In the genomic region with DNA sequence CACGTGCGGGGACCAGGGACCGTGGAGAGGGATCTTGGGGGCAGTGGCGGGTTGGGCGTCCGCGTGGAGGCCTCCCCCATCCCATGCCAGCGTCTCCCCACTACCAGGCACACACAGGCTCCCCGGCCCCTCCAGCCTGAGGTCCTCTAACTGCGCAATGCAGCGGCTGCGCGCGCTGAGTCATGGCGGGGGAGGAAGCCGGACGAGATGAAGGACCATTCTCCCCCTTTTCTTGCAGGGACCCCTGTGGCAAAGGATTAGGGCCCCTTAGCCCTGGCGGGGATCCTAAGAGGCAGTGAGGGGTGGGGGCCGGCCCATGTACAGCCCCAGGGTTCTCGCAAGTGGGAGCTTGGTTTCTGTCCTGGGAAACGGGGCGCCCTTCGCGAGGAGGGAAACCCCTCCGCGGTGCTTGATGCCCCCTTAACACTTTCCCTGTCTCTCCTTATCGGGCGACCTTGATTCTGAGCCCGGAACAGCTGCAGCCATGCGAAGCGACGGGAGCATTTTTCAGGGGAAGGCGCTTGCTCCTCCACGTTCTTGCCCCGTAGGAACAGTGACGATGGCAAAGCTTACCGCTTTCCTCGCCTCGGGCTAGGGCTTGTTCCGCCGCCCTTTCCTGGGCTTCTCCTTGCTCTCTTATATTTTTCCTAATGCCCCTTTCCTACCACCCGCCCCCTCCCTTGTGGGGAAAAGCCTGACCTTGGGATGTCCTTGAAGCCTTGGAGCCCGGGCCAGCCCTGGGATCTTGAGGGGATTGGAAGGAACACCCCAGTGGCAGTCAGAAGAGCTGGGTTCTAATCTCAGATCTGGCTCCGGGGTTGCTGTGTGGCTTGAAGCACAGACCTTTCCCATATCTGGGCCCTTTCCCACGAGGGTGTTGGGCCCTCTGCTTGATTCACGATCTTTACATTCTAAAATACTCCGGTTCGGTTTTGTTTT, we compare ENCODE assay signal across 8 cellular contexts. TPM values are rescaled to one million over a fixed set of nuclear protein-coding genes. Genes with fewer than 3 reads are reported as not detected.
DNase-seq lines count a peak whose midpoint lies in the region; ATAC-seq and TF ChIP-seq lines count a peak whose summit lies in the region.

No MANE protein-coding gene starts in this region.

- no peak for TF ChIP-seq CTCF in Caco-2 (IDR thresholded peaks at IDR 0.05; ENCODE audit: insufficient read depth in 1 of 2, low read depth in 1 of 2, low read length in 1 of 2, severe bottlenecking in 1 of 2, unreplicated experiment in 1 of 2)
- TF ChIP-seq CTCF in gastroesophageal sphincter (IDR thresholded peaks at IDR 0.05): no peak

- peaks cover 15% of the 10 kb centered on the region for H3K36me3 ChIP-seq in Caco-2 (ENCODE audit: control insufficient read depth, insufficient read depth, low read length)
- peaks cover 45% of the 10 kb centered on the region for H3K36me3 ChIP-seq in HUES64 (ENCODE audit: insufficient read depth, low read length)
- H3K36me3 ChIP-seq in gastroesophageal sphincter: peaks cover 0 to 46% of the 10 kb centered on the region in 2 donors
- peaks cover 40 to 42% of the 10 kb centered on the region in 2 experiments for H3K36me3 ChIP-seq in trophoblast cell (ENCODE audit: control insufficient read depth in 1 of 2, insufficient read depth in 2 of 2, low read length in 2 of 2)

- TF ChIP-seq POLR2A in gastroesophageal sphincter (IDR thresholded peaks at IDR 0.05): no peak

- CTCF ChIA-PET in Caco-2 (lab: Charles Lee): interaction anchor here (0.6 to 1.1 kb wide), 4 partner anchors 12 to 259 kb away, joined by 3 to 9 read pairs (median 6); a partner anchor contains a TSS

- H2AK5ac ChIP-seq in trophoblast cell (ENCODE audit: low read length): peak overlapping the region; percentile 65

- peak overlapping the region; percentile 100 for H3K4ac ChIP-seq in trophoblast cell (ENCODE audit: low read depth, low read length)

- peak overlapping the region; percentile 98 for H3K27ac ChIP-seq in HUES64 (ENCODE audit: low read depth, low read length)
- H3K27ac ChIP-seq in gastroesophageal sphincter: peak overlapping the region; percentile 97 to 99 (median 97)
- H3K27ac ChIP-seq in trophoblast cell (ENCODE audit: low read depth, low read length): peak overlapping the region; percentile 89

- H3K27me3 ChIP-seq in Caco-2 (replicated peaks; ENCODE audit: control insufficient read depth, insufficient read depth, low read length) (no peaks in the 10 kb centered on the region), HUES64 (ENCODE audit: insufficient read depth, low read length) (no peaks in the 10 kb centered on the region), gastroesophageal sphincter (no peaks in the 10 kb centered on the region), trophoblast cell (ENCODE audit: insufficient read depth, low read length) (no peaks in the 10 kb centered on the region)

- peak overlapping the region; percentile 60 for H2BK120ac ChIP-seq in trophoblast cell (ENCODE audit: insufficient read depth, low read length, poor library complexity)

- H3K9ac ChIP-seq in HUES64 (ENCODE audit: low read depth, low read length) (peak overlapping the region; percentile 97), trophoblast cell (ENCODE audit: low read length) (peak overlapping the region; percentile 97)

- H2AFZ ChIP-seq in trophoblast cell (ENCODE audit: insufficient read depth, low read length, poor library complexity): peak overlapping the region; percentile 38

- DNase-seq in Caco-2 (no peak), trophoblast cell (peak; percentile 40 to 67), kidney tubule cell (ENCODE audit: low spot score) (no peak), NCI-H345 treated with DMSO at 0.1 percent for 48 hours (lab: John Stamatoyannopoulos, UW; ENCODE audit: unreplicated experiment) (no peak)
- DNase-seq in activated T-cell treated with anti-CD3 and anti-CD28 coated beads, Interleukin-2, amount 50 U/mL, for 4 hours: peak; percentile 30

- peak overlapping the region; percentile 50 for H4K12ac ChIP-seq in trophoblast cell (ENCODE audit: low read depth, low read length)

- H3K9me3 ChIP-seq in Caco-2: no peaks in the 10 kb centered on the region
- H3K9me3 ChIP-seq in HUES64 (ENCODE audit: insufficient read depth, low read depth, low read length): no peaks in the 10 kb centered on the region
- no peaks in the 10 kb centered on the region for H3K9me3 ChIP-seq in gastroesophageal sphincter
- no peaks in the 10 kb centered on the region for H3K9me3 ChIP-seq in trophoblast cell (ENCODE audit: insufficient read depth, low read depth, low read length)

- POLR2A ChIA-PET in Caco-2 (lab: Charles Lee): interaction anchor here (0.6 to 1.9 kb wide), 11 partner anchors 9 to 1170 kb away, joined by 3 to 13 read pairs (median 5); a partner anchor contains a TSS

- 5% methylated on average over 48 of the region's 48 CpGs for WGBS in HUES64
- 3% methylated on average over 13 of the region's 48 CpGs; no CpG with 5 or more reads in 1 of the 2 donors for WGBS in gastroesophageal sphincter (ENCODE audit: low coverage in 1 of 2), 2 donors
- no CpG with 5 or more reads among the region's 48 CpGs for WGBS in trophoblast cell (ENCODE audit: extremely low coverage, insufficient coverage, insufficient read length)

- TSS peak; percentile 53 for BruUV-seq in Caco-2 (replicated peaks; lab: Mats Ljungman, UMichigan)

- TF ChIP-seq EP300 in gastroesophageal sphincter (IDR thresholded peaks at IDR 0.05): no peak

- H3K4me1 Mint-ChIP-seq in Caco-2 (ENCODE audit: low read depth, unreplicated experiment): peaks cover 19% of the 10 kb centered on the region
- H3K4me1 Mint-ChIP-seq in activated T-cell treated with anti-CD3 and anti-CD28 coated beads, Interleukin-2, amount 50 U/mL, for 4 hours (ENCODE audit: low read depth): peaks cover 35% of the 10 kb centered on the region

- H4K8ac ChIP-seq in trophoblast cell (ENCODE audit: low read depth, low read length): peak overlapping the region; percentile 75

- peak overlapping the region; percentile 64 for H2BK12ac ChIP-seq in trophoblast cell (ENCODE audit: low read length)

- no peaks in the 10 kb centered on the region for H3K27me3 Mint-ChIP-seq in Caco-2 (ENCODE audit: insufficient read depth, unreplicated experiment)
- no peaks in the 10 kb centered on the region for H3K27me3 Mint-ChIP-seq in activated T-cell treated with anti-CD3 and anti-CD28 coated beads, Interleukin-2, amount 50 U/mL, for 4 hours (ENCODE audit: low read depth)

- peak overlapping the region; percentile 95 for H3K4me3 Mint-ChIP-seq in Caco-2 (ENCODE audit: unreplicated experiment)
- peak overlapping the region; percentile 98 for H3K4me3 Mint-ChIP-seq in activated T-cell treated with anti-CD3 and anti-CD28 coated beads, Interleukin-2, amount 50 U/mL, for 4 hours

- H3K4me3 ChIP-seq in Caco-2 (ENCODE audit: low read depth, low read length): peak overlapping the region; percentile 98
- H3K4me3 ChIP-seq in HUES64 (ENCODE audit: low read length): peak overlapping the region; percentile 96
- H3K4me3 ChIP-seq in gastroesophageal sphincter: peak overlapping the region; percentile 88 to 96
- H3K4me3 ChIP-seq in trophoblast cell (ENCODE audit: low read depth, low read length): peak overlapping the region; percentile 99

- H3K36me3 Mint-ChIP-seq in Caco-2 (ENCODE audit: insufficient read depth, unreplicated experiment): peaks cover 72% of the 10 kb centered on the region
- peaks cover 33% of the 10 kb centered on the region for H3K36me3 Mint-ChIP-seq in activated T-cell treated with anti-CD3 and anti-CD28 coated beads, Interleukin-2, amount 50 U/mL, for 4 hours (ENCODE audit: insufficient read depth)

- H3K23ac ChIP-seq in trophoblast cell (ENCODE audit: low read length): no peak overlapping the region

- H3K14ac ChIP-seq in trophoblast cell (ENCODE audit: low read length): peak overlapping the region; percentile 89

- H3K27ac Mint-ChIP-seq in Caco-2 (ENCODE audit: unreplicated experiment): peak overlapping the region; percentile 97

- peak overlapping the region; percentile 75 for H4K91ac ChIP-seq in trophoblast cell (ENCODE audit: low read depth, low read length)

- H3K18ac ChIP-seq in trophoblast cell (ENCODE audit: low read length): peak overlapping the region; percentile 77

- no peaks in the 10 kb centered on the region for H3K9me3 Mint-ChIP-seq in Caco-2 (ENCODE audit: unreplicated experiment)
- H3K9me3 Mint-ChIP-seq in activated T-cell treated with anti-CD3 and anti-CD28 coated beads, Interleukin-2, amount 50 U/mL, for 4 hours: no peaks in the 10 kb centered on the region

- intact Hi-C loops in Caco-2 (cut with micrococcal nuclease; ENCODE audit: unreplicated experiment): loop anchor here (2.0 to 10.0 kb wide), 4 partner anchors 25 to 1094 kb away; a partner anchor contains a TSS

- H3K79me1 ChIP-seq in trophoblast cell (ENCODE audit: low read length): peaks cover 19% of the 10 kb centered on the region

- ATAC-seq in activated T-cell treated with anti-CD3 and anti-CD28 coated beads, Interleukin-2, amount 50 U/mL, for 4 hours: peak in 1 of 2 donors; percentile 6
- peak; percentile 11 for ATAC-seq in gastroesophageal sphincter
- no peak for ATAC-seq in HG02852 (IDR thresholded peaks at IDR 0.05; ENCODE audit: unreplicated experiment)

- H3K4me1 ChIP-seq in Caco-2: peaks cover 8% of the 10 kb centered on the region; the same call in 1 of the 2 replicates
- 0 out of 2 replicates have a peak, but pooled peaks cover 3% of the 10 kb centered on the region for H3K4me1 ChIP-seq in HUES64 (ENCODE audit: insufficient read depth, low read length)
- H3K4me1 ChIP-seq in gastroesophageal sphincter: peaks cover 0 to 67% (median 37%) of the 10 kb centered on the region in 3 donors
- peaks cover 20 to 25% of the 10 kb centered on the region in 2 experiments for H3K4me1 ChIP-seq in trophoblast cell (ENCODE audit: control insufficient read depth in 1 of 2, insufficient read depth in 2 of 2, low read length in 2 of 2)

- H3K79me2 ChIP-seq in trophoblast cell (ENCODE audit: control insufficient read depth, insufficient read depth, low read length, poor library complexity): peaks cover 26% of the 10 kb centered on the region

- peak overlapping the region; percentile 84 for H3K4me2 ChIP-seq in trophoblast cell (ENCODE audit: low read length)

- H2BK5ac ChIP-seq in trophoblast cell (ENCODE audit: low read depth, low read length, poor library complexity): peak overlapping the region; percentile 95

RNA-seq across cellular contexts. Expression of a gene that starts 0.7 kb away (rescaled TPM):
- total RNA-seq in Caco-2 (2022) (675 and 802 TPM in 2 replicates), gastroesophageal sphincter (1,000 to 10,000 TPM; 1,018 to 1,914 (median 1,258) TPM)
- 882 TPM for polyA plus RNA-seq in HUES64 (2013, experiment 1 of 2)
- 957 TPM for polyA plus RNA-seq in HUES64 (2013, experiment 2 of 2)
- 1,000 to 10,000 TPM; 2,101 to 2,362 (median 2,220) TPM for total RNA-seq in activated T-cell treated with anti-CD3 and anti-CD28 coated beads, Interleukin-2, amount 50 U/mL, for 4 hours
- 965 and 1,015 TPM in 2 replicates for polyA plus RNA-seq in trophoblast cell (2013)

RNA-seq across cellular contexts. Expression of a gene that starts 9.6 kb away (rescaled TPM):
- total RNA-seq in Caco-2 (2022) (130 and 134 TPM in 2 replicates), gastroesophageal sphincter (10 to 100 TPM; 41.2 to 58.5 (median 48.6) TPM)
- polyA plus RNA-seq in HUES64 (2013, experiment 1 of 2): 123 TPM
- 122 TPM for polyA plus RNA-seq in HUES64 (2013, experiment 2 of 2)
- total RNA-seq in activated T-cell treated with anti-CD3 and anti-CD28 coated beads, Interleukin-2, amount 50 U/mL, for 4 hours: 100 to 1,000 TPM; 147 to 164 (median 152) TPM
- polyA plus RNA-seq in trophoblast cell (2013): 118 and 119 TPM in 2 replicates

RNA-seq across cellular contexts. Expression of a gene that starts 25.5 kb away (rescaled TPM):
- total RNA-seq in Caco-2 (2022): 1.1 and 1.6 TPM in 2 replicates
- polyA plus RNA-seq in HUES64 (2013, experiment 1 of 2): 3.1 TPM
- polyA plus RNA-seq in HUES64 (2013, experiment 2 of 2): 3.2 TPM
- under 1 TPM; 0.33 to 0.87 (median 0.48) TPM for total RNA-seq in activated T-cell treated with anti-CD3 and anti-CD28 coated beads, Interleukin-2, amount 50 U/mL, for 4 hours
- total RNA-seq in gastroesophageal sphincter: under 1 TPM; 0.40 to 0.84 (median 0.45) TPM
- polyA plus RNA-seq in trophoblast cell (2013): 0.74 and 0.90 TPM in 2 replicates

RNA-seq across cellular contexts. Expression of a gene that starts 29.8 kb away (rescaled TPM):
- total RNA-seq in Caco-2 (2022) (24.4 and 26.3 TPM in 2 replicates), gastroesophageal sphincter (100 to 1,000 TPM in 1 of 4 donors, 10 to 100 TPM in 3; 76.9 to 105 (median 80.2) TPM)
- 22.9 TPM for polyA plus RNA-seq in HUES64 (2013, experiment 1 of 2)
- 29.7 TPM for polyA plus RNA-seq in HUES64 (2013, experiment 2 of 2)
- total RNA-seq in activated T-cell treated with anti-CD3 and anti-CD28 coated beads, Interleukin-2, amount 50 U/mL, for 4 hours: 1 to 10 TPM; 4.4 to 7.2 (median 6.1) TPM
- 47.2 and 47.3 TPM in 2 replicates for polyA plus RNA-seq in trophoblast cell (2013)

RNA-seq across cellular contexts. Expression of a gene that starts 35.1 kb away (rescaled TPM):
- total RNA-seq in Caco-2 (2022): 0.48 and 0.60 TPM in 2 replicates
- 16.0 TPM for polyA plus RNA-seq in HUES64 (2013, experiment 1 of 2)
- 20.7 TPM for polyA plus RNA-seq in HUES64 (2013, experiment 2 of 2)
- total RNA-seq in activated T-cell treated with anti-CD3 and anti-CD28 coated beads, Interleukin-2, amount 50 U/mL, for 4 hours: under 1 TPM; 0.22 to 0.33 (median 0.32) TPM
- total RNA-seq in gastroesophageal sphincter: not detected
- polyA plus RNA-seq in trophoblast cell (2013): 0.07 and 0.10 TPM in 2 replicates

Comparison
In these comparisons a context has a peak if more than half of its experiments do, and no peak if none do; other contexts are left out.
1. DNase-seq: peak in activated T-cell treated with anti-CD3 and anti-CD28 coated beads, Interleukin-2, amount 50 U/mL, for 4 hours (single experiment) and trophoblast cell (2 of 2); none in Caco-2 (0 of 2), kidney tubule cell (single experiment) and NCI-H345 treated with DMSO at 0.1 percent for 48 hours (single experiment).
2. Peak in every context shown above with its lines, with median percentiles within 50 percentile points of each other: H3K4me3 ChIP-seq and H3K27ac ChIP-seq.